Comparison of ENCODE assay signal across 8 cellular contexts in the genomic region with DNA sequence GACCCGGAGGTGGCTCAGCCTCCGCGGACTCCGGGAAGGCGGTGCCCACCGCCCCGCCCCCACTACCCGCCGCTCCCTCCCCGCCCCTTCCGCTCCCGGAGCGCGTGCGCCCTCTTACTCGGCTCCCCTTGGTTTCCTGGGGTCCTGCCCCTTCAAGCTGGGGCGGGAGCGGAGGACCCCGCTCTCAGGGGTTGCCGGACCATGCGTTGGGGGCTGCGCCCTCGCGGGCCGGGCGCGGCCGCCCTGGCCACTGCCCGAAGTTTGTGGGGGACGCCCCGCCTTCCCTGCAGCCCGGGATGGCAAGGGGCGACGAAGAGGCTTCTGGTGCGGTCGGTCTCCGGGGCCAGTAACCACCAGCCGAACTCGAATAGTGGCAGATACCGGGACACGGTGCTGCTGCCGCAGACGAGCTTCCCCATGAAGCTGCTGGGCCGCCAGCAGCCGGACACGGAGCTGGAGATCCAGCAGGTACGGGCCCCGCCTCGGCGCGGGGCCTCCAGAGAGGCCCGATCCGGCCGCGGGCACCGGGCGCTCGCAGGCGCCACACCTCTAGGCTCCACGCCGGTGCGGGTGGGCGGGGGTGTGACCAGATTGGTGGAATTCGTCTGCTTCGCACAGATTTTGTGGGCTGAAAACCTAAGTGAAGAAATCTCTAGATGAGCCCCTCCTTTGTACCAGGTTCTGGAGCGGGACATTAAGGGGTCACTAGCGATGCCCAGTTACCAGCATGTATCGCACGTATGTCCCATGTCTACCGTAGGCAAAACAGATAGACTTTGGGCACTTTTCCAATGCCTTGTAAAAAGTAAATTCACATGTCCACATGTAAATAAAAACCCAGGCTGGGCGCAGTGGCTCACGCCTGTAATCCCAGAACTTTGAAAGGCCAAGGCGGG. TPM values are rescaled to one million over a fixed set of nuclear protein-coding genes. Genes with fewer than 3 reads are reported as not detected.
DNase-seq lines count a peak whose midpoint lies in the region; ATAC-seq, FAIRE-seq and TF ChIP-seq lines count a peak whose summit lies in the region.

Gene IARS2 (plus strand): TSS at position 117 of the 896 bp plus-strand sequence. CDS start 85 bp downstream, at position 202.

- no peak for TF ChIP-seq CTCF in DND-41 (IDR thresholded peaks at IDR 0.05; ENCODE audit: borderline replicate concordance, extremely low read depth, low read length, poor library complexity, severe bottlenecking)

- peak within 1 kb of the TSS; percentile 82 to 93 for H3K4me3 ChIP-seq in DND-41 (ENCODE audit: low read depth in 1 of 2, low read length in 2 of 2)

- H4K20me1 ChIP-seq in DND-41 (ENCODE audit: insufficient read depth, low read length): no peaks in the 10 kb centered on the region

- DNase-seq in DND-41 (peak; percentile 90), KG1 (lab: John Stamatoyannopoulos, UW) (peak; percentile 73), SIG-M5 treated with dmso at 0.1 percent for 504 hours (lab: John Stamatoyannopoulos, UW; ENCODE audit: unreplicated experiment) (peak; percentile 87), frontal cortex (ENCODE audit: low spot score in 2 of 2) (peak; percentile 90), non-pigmented ciliary epithelial cell (ENCODE audit: low read depth) (peak; percentile 46), substantia nigra (lab: John Stamatoyannopoulos, UW) (peak; percentile 38 to 93 (median 81))
- DNase-seq in activated gamma-delta T cell treated with anti-CD3 and anti-CD28 coated beads, Interleukin-2, amount 50 U/mL, for 16 hours (ENCODE audit: low read depth): peak; percentile 86

- peaks cover 34% of the 10 kb centered on the region for H3K4me1 ChIP-seq in DND-41 (ENCODE audit: insufficient read depth, low read length)

- H3K36me3 ChIP-seq in DND-41 (ENCODE audit: insufficient read depth, low read length): peaks cover 15% of the 10 kb centered on the region

- no peaks in the 10 kb centered on the region for H3K27me3 ChIP-seq in DND-41 (ENCODE audit: insufficient read depth, low read length, poor library complexity)

- H3K9ac ChIP-seq in DND-41 (ENCODE audit: low read depth, low read length): peak within 1 kb of the TSS; percentile 89

- peak within 1 kb of the TSS; percentile 76 for H3K27ac ChIP-seq in DND-41 (ENCODE audit: low read length)
- peak within 1 kb of the TSS; percentile 91 for H3K27ac ChIP-seq in substantia nigra (ENCODE audit: low read depth, low read length, poor library complexity, severe bottlenecking)

- peak within 1 kb of the TSS; percentile 87 for H2AFZ ChIP-seq in DND-41 (ENCODE audit: low read depth, low read length)

- H3K4me2 ChIP-seq in DND-41 (ENCODE audit: insufficient read depth, low read length): peak within 1 kb of the TSS; percentile 73

- H3K9me3 ChIP-seq in DND-41 (ENCODE audit: insufficient read depth, low read length, severe bottlenecking): no peaks in the 10 kb centered on the region

- ATAC-seq in DND-41 (ENCODE audit: insufficient read depth, low read depth) (peak; percentile 84), GM21717 (IDR thresholded peaks at IDR 0.05; ENCODE audit: unreplicated experiment) (peak; percentile 44)

- peaks cover 38% of the 10 kb centered on the region for H3K79me2 ChIP-seq in DND-41 (ENCODE audit: insufficient read depth, low read length)

- no peak for FAIRE-seq in frontal cortex (lab: Jason Lieb, UNC)

RNA-seq across cellular contexts. Expression of gene IARS2, which starts in this region (rescaled TPM):
- 76.6 TPM for total RNA-seq in frontal cortex

Comparison
In these comparisons a context has a peak if more than half of its experiments do, and no peak if none do; other contexts are left out.
1. Peak in every context shown above with its lines: DNase-seq, ATAC-seq, H3K4me3 ChIP-seq and H3K27ac ChIP-seq.